In the genomic region with DNA sequence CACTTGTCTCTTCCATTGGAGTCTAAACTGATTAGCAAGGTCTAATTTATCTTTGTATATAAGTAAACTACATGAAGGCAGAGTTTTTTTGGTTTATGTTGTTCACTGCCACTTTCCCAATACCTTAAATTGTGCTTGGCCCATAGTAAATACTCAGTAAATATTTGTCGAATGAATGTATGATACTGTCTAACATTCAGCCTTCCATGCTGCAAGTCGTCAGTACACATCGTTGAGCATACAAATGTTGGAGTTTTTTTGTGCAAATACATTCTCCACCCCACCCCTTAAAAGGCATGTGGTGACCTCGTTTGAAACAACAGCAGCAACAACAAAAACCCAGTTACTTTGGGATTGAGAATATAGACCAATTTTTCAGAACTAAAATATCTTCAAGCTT, we compare ENCODE assay signal across 37 cellular contexts.
"Had no signal": no experiment of that assay in that cellular context is flagged by ENCODE, and none has a peak within 500 bp of the region (broad histone marks: within the 10 kb centered on the region; RNA-seq: fewer than 3 reads in every experiment).

No MANE protein-coding gene starts in this region.

- H3K9me3 ChIP-seq: adrenal gland, body of pancreas, esophagus muscularis mucosa, gastrocnemius medialis, heart left ventricle had no signal

- FAIRE-seq: colon had no signal

- H3K27ac ChIP-seq: adrenal gland, body of pancreas, esophagus muscularis mucosa, foreskin keratinocyte, gastrocnemius medialis, heart left ventricle, WERI-Rb-1 had no signal

- H3K4me3 ChIP-seq: adrenal gland, body of pancreas, esophagus muscularis mucosa, gastrocnemius medialis, heart left ventricle had no signal

- H3K4me1 ChIP-seq: adrenal gland, gastrocnemius medialis had no signal

- H3K4me3 Mint-ChIP-seq: activated B cell treated with CpG ODN at 0.5 μM for 24 hours; activated CD4-positive, alpha-beta memory T cell treated with anti-CD3 and anti-CD28 coated beads for 36 hours; activated CD4-positive, alpha-beta T cell treated with anti-CD3 and anti-CD28 coated beads for 36 hours; activated CD4-positive, alpha-beta T cell treated with anti-CD3 and anti-CD28 coated beads, Interleukin-2, amount 10 ng/mL, durations not matched to agents 24 days and 14 days; activated CD8-positive, alpha-beta memory T cell treated with anti-CD3 and anti-CD28 coated beads, Interleukin-2, amount 10 ng/mL, durations not matched to agents 7 days and 5 days; activated CD8-positive, alpha-beta T cell treated with anti-CD3 and anti-CD28 coated beads, Interleukin-2, amount 10 ng/mL, durations not matched to agents 7 days and 5 days; activated naive CD4-positive, alpha-beta T cell treated with anti-CD3 and anti-CD28 coated beads for 36 hours; activated naive CD4-positive, alpha-beta T cell treated with anti-CD3 and anti-CD28 coated beads, Interleukin-2, amount 50 U/mL, for 24 hours; activated naive CD8-positive, alpha-beta T cell treated with anti-CD3 and anti-CD28 coated beads for 36 hours; activated naive CD8-positive, alpha-beta T cell treated with anti-CD3 and anti-CD28 coated beads, Interleukin-2, amount 50 U/mL, for 24 hours; activated T-helper 1 cell treated with anti-CD3 and anti-CD28 coated beads, Interleukin-12 subunit alpha, Interleukin-12 subunit beta, Interleukin-2, Interleukin-4 antibody, amounts not matched to agents 30 ng/mL and 10 ng/mL and 1 ng/mL, durations not matched to agents 14 hours and 24 hours and 36 hours; effector memory CD8-positive, alpha-beta T cell; T-helper 17 cell; T-helper 2 cell treated with Interferon-gamma antibody and Interleukin-4, amounts not matched to agents 5 μg/mL and 100 μg/mL, for 36 hours had no signal

- ATAC-seq: activated CD4-positive, alpha-beta T cell treated with anti-CD3 and anti-CD28 coated beads for 36 hours; activated CD8-positive, alpha-beta memory T cell treated with anti-CD3 and anti-CD28 coated beads, Interleukin-2, amount 10 ng/mL, durations not matched to agents 7 days and 5 days; activated CD8-positive, alpha-beta T cell treated with anti-CD3 and anti-CD28 coated beads, Interleukin-2, amount 10 ng/mL, durations not matched to agents 7 days and 5 days; activated naive CD8-positive, alpha-beta T cell treated with anti-CD3 and anti-CD28 coated beads, Interleukin-2, amount 50 U/mL, for 24 hours; body of pancreas; effector memory CD8-positive, alpha-beta T cell; foreskin keratinocyte; gastrocnemius medialis; heart left ventricle; T-helper 17 cell had no signal

- H3K36me3 Mint-ChIP-seq: activated naive CD4-positive, alpha-beta T cell treated with anti-CD3 and anti-CD28 coated beads, Interleukin-2, amount 50 U/mL, for 24 hours had no signal

- H3K9me3 Mint-ChIP-seq: activated B cell treated with CpG ODN at 0.5 μM for 24 hours; activated CD4-positive, alpha-beta memory T cell treated with anti-CD3 and anti-CD28 coated beads for 36 hours; activated CD4-positive, alpha-beta T cell treated with anti-CD3 and anti-CD28 coated beads, Interleukin-2, amount 10 ng/mL, durations not matched to agents 24 days and 14 days; activated naive CD4-positive, alpha-beta T cell treated with anti-CD3 and anti-CD28 coated beads for 36 hours; activated naive CD4-positive, alpha-beta T cell treated with anti-CD3 and anti-CD28 coated beads, Interleukin-2, amount 50 U/mL, for 24 hours; activated naive CD8-positive, alpha-beta T cell treated with anti-CD3 and anti-CD28 coated beads for 36 hours; activated naive CD8-positive, alpha-beta T cell treated with anti-CD3 and anti-CD28 coated beads, Interleukin-2, amount 50 U/mL, for 24 hours; activated T-helper 1 cell treated with anti-CD3 and anti-CD28 coated beads, Interleukin-12 subunit alpha, Interleukin-12 subunit beta, Interleukin-2, Interleukin-4 antibody, amounts not matched to agents 30 ng/mL and 10 ng/mL and 1 ng/mL, durations not matched to agents 14 hours and 24 hours and 36 hours; activated T-helper 2 cell treated with anti-CD3 and anti-CD28 coated beads, Interferon-gamma antibody, Interleukin-2, Interleukin-4, amounts not matched to agents 10 μg/mL and 5 μg/mL and 100 μg/mL, durations not matched to agents 14 hours and 24 hours and 36 hours; effector memory CD8-positive, alpha-beta T cell; T-helper 2 cell treated with Interferon-gamma antibody and Interleukin-4, amounts not matched to agents 5 μg/mL and 100 μg/mL, for 36 hours had no signal

- H3K27ac Mint-ChIP-seq: activated B cell treated with CpG ODN at 0.5 μM for 24 hours; activated CD4-positive, alpha-beta memory T cell treated with anti-CD3 and anti-CD28 coated beads for 36 hours; activated CD4-positive, alpha-beta T cell treated with anti-CD3 and anti-CD28 coated beads for 36 hours; activated CD4-positive, alpha-beta T cell treated with anti-CD3 and anti-CD28 coated beads, Interleukin-2, amount 10 ng/mL, durations not matched to agents 24 days and 14 days; activated CD8-positive, alpha-beta memory T cell treated with anti-CD3 and anti-CD28 coated beads, Interleukin-2, amount 10 ng/mL, durations not matched to agents 7 days and 5 days; activated CD8-positive, alpha-beta T cell treated with anti-CD3 and anti-CD28 coated beads, Interleukin-2, amount 10 ng/mL, durations not matched to agents 7 days and 5 days; activated naive CD4-positive, alpha-beta T cell treated with anti-CD3 and anti-CD28 coated beads for 36 hours; activated naive CD4-positive, alpha-beta T cell treated with anti-CD3 and anti-CD28 coated beads, Interleukin-2, amount 50 U/mL, for 24 hours; activated naive CD8-positive, alpha-beta T cell treated with anti-CD3 and anti-CD28 coated beads for 36 hours; activated naive CD8-positive, alpha-beta T cell treated with anti-CD3 and anti-CD28 coated beads, Interleukin-2, amount 50 U/mL, for 24 hours; activated T-helper 1 cell treated with anti-CD3 and anti-CD28 coated beads, Interleukin-12 subunit alpha, Interleukin-12 subunit beta, Interleukin-2, Interleukin-4 antibody, amounts not matched to agents 30 ng/mL and 10 ng/mL and 1 ng/mL, durations not matched to agents 14 hours and 24 hours and 36 hours; activated T-helper 2 cell treated with anti-CD3 and anti-CD28 coated beads, Interferon-gamma antibody, Interleukin-2, Interleukin-4, amounts not matched to agents 10 μg/mL and 5 μg/mL and 100 μg/mL, durations not matched to agents 14 hours and 24 hours and 36 hours; effector memory CD8-positive, alpha-beta T cell; T-helper 17 cell; T-helper 2 cell treated with Interferon-gamma antibody and Interleukin-4, amounts not matched to agents 5 μg/mL and 100 μg/mL, for 36 hours had no signal

- H3K27me3 Mint-ChIP-seq: activated B cell treated with CpG ODN at 0.5 μM for 24 hours; activated CD4-positive, alpha-beta memory T cell treated with anti-CD3 and anti-CD28 coated beads for 36 hours; activated CD4-positive, alpha-beta T cell treated with anti-CD3 and anti-CD28 coated beads for 36 hours; activated naive CD4-positive, alpha-beta T cell treated with anti-CD3 and anti-CD28 coated beads, Interleukin-2, amount 50 U/mL, for 24 hours; activated naive CD8-positive, alpha-beta T cell treated with anti-CD3 and anti-CD28 coated beads for 36 hours; activated naive CD8-positive, alpha-beta T cell treated with anti-CD3 and anti-CD28 coated beads, Interleukin-2, amount 50 U/mL, for 24 hours had no signal

- DNase-seq: activated B cell treated with CpG ODN at 0.5 μM for 24 hours; activated CD4-positive, alpha-beta memory T cell treated with anti-CD3 and anti-CD28 coated beads for 36 hours; activated CD4-positive, alpha-beta T cell treated with anti-CD3 and anti-CD28 coated beads for 36 hours; activated CD4-positive, alpha-beta T cell treated with anti-CD3 and anti-CD28 coated beads, Interleukin-2, amount 10 ng/mL, durations not matched to agents 24 days and 14 days; activated CD4-positive, CD25-positive, alpha-beta regulatory T cell treated with anti-CD3 and anti-CD28 coated beads, Interleukin-2, amount 50 U/mL, for 72 hours; activated CD8-positive, alpha-beta memory T cell treated with anti-CD3 and anti-CD28 coated beads, Interleukin-2, amount 10 ng/mL, durations not matched to agents 7 days and 5 days; activated CD8-positive, alpha-beta memory T cell treated with anti-CD3 and anti-CD28 coated beads, Interleukin-2, amount 50 U/mL, for 4 hours; activated CD8-positive, alpha-beta T cell treated with anti-CD3 and anti-CD28 coated beads, Interleukin-2, amount 10 ng/mL, durations not matched to agents 7 days and 5 days; activated effector memory CD4-positive, alpha-beta T cell treated with anti-CD3 and anti-CD28 coated beads, Interleukin-2, amount 50 U/mL, for 16 hours; activated naive CD4-positive, alpha-beta T cell treated with anti-CD3 and anti-CD28 coated beads for 36 hours; activated naive CD8-positive, alpha-beta T cell treated with anti-CD3 and anti-CD28 coated beads for 36 hours; activated naive CD8-positive, alpha-beta T cell treated with anti-CD3 and anti-CD28 coated beads, Interleukin-2, amount 50 U/mL, for 24 hours; activated T-cell treated with anti-CD3 and anti-CD28 coated beads, Interleukin-2, amount 50 U/mL, for 1 hour; activated T-cell treated with anti-CD3 and anti-CD28 coated beads, Interleukin-2, amount 50 U/mL, for 48 hours; adrenal gland; amygdala; aorta; body of pancreas; caudate nucleus; cortex of kidney; dermis blood vessel endothelial cell; effector CD4-positive, alpha-beta T cell; effector memory CD8-positive, alpha-beta T cell; erythroblast; foreskin keratinocyte; gastrocnemius medialis; glutamatergic neuron; heart left ventricle; T-helper 17 cell; T1000; WERI-Rb-1 had no signal
